ENCODE assay signal across 1 cellular context in genomic region chr17:58665946-58666857, GRCh38.
TF ChIP-seq lines count a peak whose summit lies in the region.

No MANE protein-coding gene starts in this region.

TF ChIP-seq in GM23338, 12 proteins besides CTCF, POLR2A, EP300 and RAD21 (continued from another document):
- TF ChIP-seq, protein P1, sequence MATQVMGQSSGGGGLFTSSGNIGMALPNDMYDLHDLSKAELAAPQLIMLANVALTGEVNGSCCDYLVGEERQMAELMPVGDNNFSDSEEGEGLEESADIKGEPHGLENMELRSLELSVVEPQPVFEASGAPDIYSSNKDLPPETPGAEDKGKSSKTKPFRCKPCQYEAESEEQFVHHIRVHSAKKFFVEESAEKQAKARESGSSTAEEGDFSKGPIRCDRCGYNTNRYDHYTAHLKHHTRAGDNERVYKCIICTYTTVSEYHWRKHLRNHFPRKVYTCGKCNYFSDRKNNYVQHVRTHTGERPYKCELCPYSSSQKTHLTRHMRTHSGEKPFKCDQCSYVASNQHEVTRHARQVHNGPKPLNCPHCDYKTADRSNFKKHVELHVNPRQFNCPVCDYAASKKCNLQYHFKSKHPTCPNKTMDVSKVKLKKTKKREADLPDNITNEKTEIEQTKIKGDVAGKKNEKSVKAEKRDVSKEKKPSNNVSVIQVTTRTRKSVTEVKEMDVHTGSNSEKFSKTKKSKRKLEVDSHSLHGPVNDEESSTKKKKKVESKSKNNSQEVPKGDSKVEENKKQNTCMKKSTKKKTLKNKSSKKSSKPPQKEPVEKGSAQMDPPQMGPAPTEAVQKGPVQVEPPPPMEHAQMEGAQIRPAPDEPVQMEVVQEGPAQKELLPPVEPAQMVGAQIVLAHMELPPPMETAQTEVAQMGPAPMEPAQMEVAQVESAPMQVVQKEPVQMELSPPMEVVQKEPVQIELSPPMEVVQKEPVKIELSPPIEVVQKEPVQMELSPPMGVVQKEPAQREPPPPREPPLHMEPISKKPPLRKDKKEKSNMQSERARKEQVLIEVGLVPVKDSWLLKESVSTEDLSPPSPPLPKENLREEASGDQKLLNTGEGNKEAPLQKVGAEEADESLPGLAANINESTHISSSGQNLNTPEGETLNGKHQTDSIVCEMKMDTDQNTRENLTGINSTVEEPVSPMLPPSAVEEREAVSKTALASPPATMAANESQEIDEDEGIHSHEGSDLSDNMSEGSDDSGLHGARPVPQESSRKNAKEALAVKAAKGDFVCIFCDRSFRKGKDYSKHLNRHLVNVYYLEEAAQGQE (IDR thresholded peaks at IDR 0.05; ENCODE audit: unreplicated experiment) = no peak
- TF ChIP-seq CREB1 (CRISPR knock-in tag; IDR thresholded peaks at IDR 0.05; ENCODE audit: low read depth) (no peak), EZH2 (IDR thresholded peaks at IDR 0.05; ENCODE audit: low read depth, unreplicated experiment) (no peak), POLR2AphosphoS5 (IDR thresholded peaks at IDR 0.05; ENCODE audit: low read depth) (no peak), NANOG (IDR thresholded peaks at IDR 0.05; ENCODE audit: borderline replicate concordance) (no peak)
